23 cellular contexts compared by ENCODE assay signal in the genomic region with DNA sequence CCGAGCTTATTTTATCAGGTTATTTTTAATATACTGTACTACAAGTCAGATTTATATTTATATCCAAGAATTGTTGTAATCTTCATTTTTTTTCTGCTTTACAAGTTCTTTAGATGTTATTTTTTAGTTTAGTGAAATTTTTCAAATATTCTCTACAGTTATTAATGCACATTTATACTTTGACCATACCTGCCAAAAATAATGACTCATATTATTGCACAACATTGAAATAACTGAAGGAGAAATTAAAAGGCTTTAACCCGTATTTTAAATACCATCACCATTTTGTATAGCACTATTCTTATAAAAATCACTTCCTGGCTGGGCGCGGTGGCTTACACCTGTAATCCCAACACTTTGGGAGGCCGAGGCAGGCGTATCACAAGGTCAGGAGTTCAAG.
DNase-seq lines count a peak whose midpoint lies in the region; ATAC-seq, FAIRE-seq and TF ChIP-seq lines count a peak whose summit lies in the region.
"Had no signal": no experiment of that assay in that cellular context is flagged by ENCODE, and none has a peak within 500 bp of the region (broad histone marks: within the 10 kb centered on the region; RNA-seq: fewer than 3 reads in every experiment).

No MANE protein-coding gene starts in this region.

- H3K4me1 ChIP-seq in HepG2 (ENCODE audit: insufficient read depth, low read length) = no peaks in the 10 kb centered on the region
- no peaks in the 10 kb centered on the region for H3K4me1 ChIP-seq in right lobe of liver
- H3K4me1 ChIP-seq: BLaER1 treated with 17β-estradiol and CSF1 and Interleukin-3, amounts not matched to agents 10 nM and 100 nM; upper lobe of left lung had no signal

- H3K36me3 ChIP-seq in HepG2 (replicated peaks in 1 of 2; ENCODE audit: control insufficient read depth in 1 of 2, insufficient read depth in 2 of 2, low read length in 2 of 2) (0 out of 5 replicates have a peak, but pooled peaks cover 0 to 2% of the 10 kb centered on the region in 2 experiments), right lobe of liver (no peaks in the 10 kb centered on the region)
- H3K36me3 ChIP-seq: BLaER1 treated with 17β-estradiol and CSF1 and Interleukin-3, amounts not matched to agents 10 nM and 100 nM; upper lobe of left lung had no signal

- TF ChIP-seq EP300 in HepG2 (IDR thresholded peaks at IDR 0.05; ENCODE audit: low read depth in 2 of 2, low read length in 2 of 2) (no peak), HepG2 (CRISPR knock-in tag; IDR thresholded peaks at IDR 0.05; ENCODE audit: borderline replicate concordance) (no peak)

- H3K27me3 ChIP-seq in HepG2 (ENCODE audit: control insufficient read depth in 1 of 2, insufficient read depth in 2 of 2, low read length in 2 of 2) = no peaks in the 10 kb centered on the region
- H3K27me3 ChIP-seq in right lobe of liver = no peaks in the 10 kb centered on the region
- H3K27me3 ChIP-seq: BLaER1 treated with 17β-estradiol and CSF1 and Interleukin-3, amounts not matched to agents 10 nM and 100 nM; upper lobe of left lung had no signal

- TF ChIP-seq CTCF in HepG2 (CRISPR knock-in tag; IDR thresholded peaks at IDR 0.05) = no peak
- no peak for TF ChIP-seq CTCF in right lobe of liver (IDR thresholded peaks at IDR 0.05)
- TF ChIP-seq CTCF in astrocyte of the spinal cord (IDR thresholded peaks at IDR 0.05; ENCODE audit: low read depth, low read length) = no peak
- no peak for TF ChIP-seq CTCF in fibroblast of the aortic adventitia (IDR thresholded peaks at IDR 0.05; ENCODE audit: insufficient read depth, low read length)

- H3K9ac ChIP-seq in HepG2 (ENCODE audit: insufficient read depth, low read depth, low read length) = no peak overlapping the region
- H3K9ac ChIP-seq: BLaER1 treated with 17β-estradiol and CSF1 and Interleukin-3, amounts not matched to agents 10 nM and 100 nM had no signal

- no peak for TF ChIP-seq POLR2A in HepG2 (IDR thresholded peaks at IDR 0.05; ENCODE audit: insufficient read depth in 1 of 2, low read depth in 2 of 2, low read length in 2 of 2)
- TF ChIP-seq POLR2A in right lobe of liver (IDR thresholded peaks at IDR 0.05) = no peak

- no peaks in the 10 kb centered on the region for H4K20me1 ChIP-seq in HepG2 (ENCODE audit: insufficient read depth, low read length)
- H4K20me1 ChIP-seq: BLaER1 treated with 17β-estradiol and CSF1 and Interleukin-3, amounts not matched to agents 10 nM and 100 nM had no signal

- no TSS peak for BruUV-seq in HepG2 (replicated peaks; lab: Mats Ljungman, UMichigan)

- CTCF ChIA-PET in HepG2 (lab: Yijun Ruan, JAX; ENCODE audit: low intra/inter-chr PET ratio, low total read pairs) = no interaction called here

- FAIRE-seq in HepG2 (lab: Jason Lieb, UNC) = no peak
- FAIRE-seq: GM12878 had no signal

- TF ChIP-seq RAD21 in HepG2 (CRISPR knock-in tag; IDR thresholded peaks at IDR 0.05) = no peak

- intact Hi-C loops in HepG2 (cut with micrococcal nuclease; ENCODE audit: unreplicated experiment) = no loop called here
- intact Hi-C loops in right lobe of liver (cut with DNase I) = no loop called here

- no peak overlapping the region for H3K4me2 ChIP-seq in HepG2 (ENCODE audit: low read depth, low read length)
- H3K4me2 ChIP-seq: BLaER1 treated with 17β-estradiol and CSF1 and Interleukin-3, amounts not matched to agents 10 nM and 100 nM had no signal

- H3K9me3 ChIP-seq in HepG2 (ENCODE audit: low read length) (no peaks in the 10 kb centered on the region), right lobe of liver (no peaks in the 10 kb centered on the region)
- H3K9me3 ChIP-seq: BLaER1 treated with 17β-estradiol and CSF1 and Interleukin-3, amounts not matched to agents 10 nM and 100 nM; upper lobe of left lung had no signal

- H2AFZ ChIP-seq in HepG2 (ENCODE audit: low read length) = no peak overlapping the region

- POLR2A ChIA-PET in HepG2 (lab: Yijun Ruan, JAX) = no interaction called here

- ATAC-seq in HepG2 = no peak
- no peak for ATAC-seq in right lobe of liver
- ATAC-seq in HG03520 (IDR thresholded peaks at IDR 0.05; ENCODE audit: unreplicated experiment) = no peak
- ATAC-seq: GM12878, natural killer cell had no signal

- H3K79me2 ChIP-seq in HepG2 (ENCODE audit: insufficient read depth, low read length) = no peaks in the 10 kb centered on the region

- no peak overlapping the region for H3K27ac ChIP-seq in HepG2 (ENCODE audit: extremely low read length, insufficient read depth, low read length)
- H3K27ac ChIP-seq in right lobe of liver = no peak overlapping the region
- H3K27ac ChIP-seq: BLaER1 treated with 17β-estradiol and CSF1 and Interleukin-3, amounts not matched to agents 10 nM and 100 nM; HL-60; upper lobe of left lung; VCaP had no signal

- 91% methylated on average over 6 of the region's 6 CpGs for WGBS in HepG2 (ENCODE audit: low lambda C conversion rate)
- 82% methylated on average over 6 of the region's 6 CpGs for WGBS in right lobe of liver (ENCODE audit: insufficient coverage, low coverage, low lambda C conversion rate, missing lambda C conversion rate)

- H3K4me3 ChIP-seq in HepG2 (replicated peaks in 1 of 3; ENCODE audit: insufficient read depth in 1 of 3, low read depth in 2 of 3, low read length in 3 of 3) = no peak overlapping the region
- no peak overlapping the region for H3K4me3 ChIP-seq in right lobe of liver
- no peak overlapping the region for H3K4me3 ChIP-seq in astrocyte of the spinal cord (ENCODE audit: low read depth, low read length)
- no peak overlapping the region for H3K4me3 ChIP-seq in fibroblast of the aortic adventitia (ENCODE audit: low read depth, low read length)
- H3K4me3 ChIP-seq: BLaER1 treated with 17β-estradiol and CSF1 and Interleukin-3, amounts not matched to agents 10 nM and 100 nM; GM12878; upper lobe of left lung had no signal

- no peak for DNase-seq in HepG2 (ENCODE audit: low spot score)
- no peak for DNase-seq in right lobe of liver
- DNase-seq in astrocyte of the spinal cord (ENCODE audit: low read depth, low spot score) = peak; percentile 32
- DNase-seq in fibroblast of the aortic adventitia (ENCODE audit: low read depth) = peak; percentile 85
- no peak for DNase-seq in MV-4-11 (lab: John Stamatoyannopoulos, UW)
- DNase-seq in NCI-H774 (lab: John Stamatoyannopoulos, UW) = no peak
- DNase-seq in NCI-H1417 treated with DMSO at 0.1 percent for 48 hours (lab: John Stamatoyannopoulos, UW) = no peak
- DNase-seq: activated CD4-positive, alpha-beta T cell treated with anti-CD3 and anti-CD28 coated beads, Interleukin-2, amount 50 U/mL, for 1 hour; anterior cingulate cortex; cortex of kidney; GDM1; left cardiac atrium; natural killer cell; NCI-H1048; NCI-H2081 treated with DMSO at 0.1 percent for 48 hours; NCI-H510A treated with DMSO at 0.1 percent for 48 hours; SHP77 treated with DMSO at 0.1 percent for 48 hours had no signal

- in situ Hi-C loops in HepG2 (cut with HindIII; ENCODE audit: extremely low pct_ligation_motif_present, low pct_unique_long_range_greater_than_20kb) (loop anchor here (25.0 kb wide), 2 partner anchors 1021 to 1246 kb away; no protein-coding TSS in a partner anchor), astrocyte of the spinal cord (cut with HindIII; ENCODE audit: low sequenced_read_pairs) (no loop called here)

TF ChIP-seq in HepG2, 621 proteins besides CTCF, POLR2A, EP300 and RAD21:
- TF ChIP-seq, protein P1, sequence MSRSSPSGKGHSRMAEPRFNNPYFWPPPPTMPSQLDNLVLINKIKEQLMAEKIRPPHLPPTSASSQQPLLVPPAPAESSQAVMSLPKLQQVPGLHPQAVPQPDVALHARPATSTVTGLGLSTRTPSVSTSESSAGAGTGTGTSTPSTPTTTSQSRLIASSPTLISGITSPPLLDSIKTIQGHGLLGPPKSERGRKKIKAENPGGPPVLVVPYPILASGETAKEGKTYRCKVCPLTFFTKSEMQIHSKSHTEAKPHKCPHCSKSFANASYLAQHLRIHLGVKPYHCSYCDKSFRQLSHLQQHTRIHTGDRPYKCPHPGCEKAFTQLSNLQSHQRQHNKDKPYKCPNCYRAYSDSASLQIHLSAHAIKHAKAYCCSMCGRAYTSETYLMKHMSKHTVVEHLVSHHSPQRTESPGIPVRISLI (CRISPR knock-in tag; IDR thresholded peaks at IDR 0.05; ENCODE audit: borderline replicate concordance) = no peak
- TF ChIP-seq CEBPB (IDR thresholded peaks at IDR 0.05; ENCODE audit: borderline replicate concordance, low read depth, low read length) = peak; percentile 49; the same call in 1 of the 2 replicates
- TF ChIP-seq, protein P2, sequence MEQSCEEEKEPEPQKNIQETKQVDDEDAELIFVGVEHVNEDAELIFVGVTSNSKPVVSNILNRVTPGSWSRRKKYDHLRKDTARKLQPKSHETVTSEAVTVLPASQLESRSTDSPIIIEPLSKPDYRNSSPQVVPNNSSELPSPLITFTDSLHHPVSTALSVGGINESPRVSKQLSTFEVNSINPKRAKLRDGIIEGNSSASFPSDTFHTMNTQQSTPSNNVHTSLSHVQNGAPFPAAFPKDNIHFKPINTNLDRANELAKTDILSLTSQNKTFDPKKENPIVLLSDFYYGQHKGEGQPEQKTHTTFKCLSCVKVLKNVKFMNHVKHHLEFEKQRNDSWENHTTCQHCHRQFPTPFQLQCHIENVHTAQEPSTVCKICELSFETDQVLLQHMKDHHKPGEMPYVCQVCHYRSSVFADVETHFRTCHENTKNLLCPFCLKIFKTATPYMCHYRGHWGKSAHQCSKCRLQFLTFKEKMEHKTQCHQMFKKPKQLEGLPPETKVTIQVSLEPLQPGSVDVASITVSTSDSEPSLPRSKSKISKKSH (CRISPR knock-in tag; IDR thresholded peaks at IDR 0.05; ENCODE audit: borderline replicate concordance) = no peak
- no peak for TF ChIP-seq DR1 (CRISPR knock-in tag; IDR thresholded peaks at IDR 0.05)
- no peak for TF ChIP-seq ETV6 (CRISPR knock-in tag; conservative IDR thresholded peaks at IDR 0.05)
- no peak for TF ChIP-seq ZNF543 (CRISPR knock-in tag; IDR thresholded peaks at IDR 0.05)
TF ChIP-seq in HepG2: peak in this region for 1.

Comparison
In these comparisons a context has a peak if more than half of its experiments do, and no peak if none do; other contexts are left out.
1. DNase-seq: peak in astrocyte of the spinal cord (single experiment) and fibroblast of the aortic adventitia (single experiment); none in HepG2 (single experiment), right lobe of liver (0 of 3), MV-4-11 (single experiment), NCI-H774 (single experiment) and NCI-H1417 treated with DMSO at 0.1 percent for 48 hours (single experiment).